ENCODE assay signal across 8 cellular contexts in genomic region chr6:42050897-42051653, GRCh38. TPM values are rescaled to one million over a fixed set of nuclear protein-coding genes. Genes with fewer than 3 reads are reported as not detected.
DNase-seq lines count a peak whose midpoint lies in the region; ATAC-seq and TF ChIP-seq lines count a peak whose summit lies in the region.

No MANE protein-coding gene starts in this region.

- peaks cover 34% of the 10 kb centered on the region for H3K36me3 Mint-ChIP-seq in T-helper 1 cell treated with Interleukin-12 subunit alpha and Interleukin-12 subunit beta and Interleukin-4 antibody, amounts not matched to agents 30 μg/mL and 1 μg/mL, for 36 hours (ENCODE audit: low read depth)
- peaks cover 4% of the 10 kb centered on the region for H3K36me3 Mint-ChIP-seq in activated naive CD8-positive, alpha-beta T cell

- no peaks in the 10 kb centered on the region for H3K27me3 ChIP-seq in kidney epithelial cell (ENCODE audit: control insufficient read depth, insufficient read depth, low read length)
- H3K27me3 ChIP-seq in suprapubic skin: no peaks in the 10 kb centered on the region

- H3K36me3 ChIP-seq in kidney epithelial cell (ENCODE audit: control insufficient read depth, insufficient read depth, low read length): no peaks in the 10 kb centered on the region
- peaks cover 41% of the 10 kb centered on the region for H3K36me3 ChIP-seq in suprapubic skin

- peak overlapping the region; percentile 89 for H3K27ac ChIP-seq in suprapubic skin

- peak overlapping the region; percentile 99 for H3K27ac Mint-ChIP-seq in T-helper 1 cell treated with Interleukin-12 subunit alpha and Interleukin-12 subunit beta and Interleukin-4 antibody, amounts not matched to agents 30 μg/mL and 1 μg/mL, for 36 hours
- H3K27ac Mint-ChIP-seq in activated naive CD8-positive, alpha-beta T cell: peak overlapping the region; percentile 98

- peak overlapping the region; percentile 96 for H3K4me3 Mint-ChIP-seq in T-helper 1 cell treated with Interleukin-12 subunit alpha and Interleukin-12 subunit beta and Interleukin-4 antibody, amounts not matched to agents 30 μg/mL and 1 μg/mL, for 36 hours
- H3K4me3 Mint-ChIP-seq in activated naive CD8-positive, alpha-beta T cell: peak overlapping the region; percentile 94

- peaks cover 44% of the 10 kb centered on the region for H3K4me1 Mint-ChIP-seq in T-helper 1 cell treated with Interleukin-12 subunit alpha and Interleukin-12 subunit beta and Interleukin-4 antibody, amounts not matched to agents 30 μg/mL and 1 μg/mL, for 36 hours (ENCODE audit: low read depth)
- peaks cover 73% of the 10 kb centered on the region for H3K4me1 Mint-ChIP-seq in activated naive CD8-positive, alpha-beta T cell (ENCODE audit: low read depth)

- no peaks in the 10 kb centered on the region for H3K9me3 ChIP-seq in suprapubic skin

- no peaks in the 10 kb centered on the region for H3K27me3 Mint-ChIP-seq in T-helper 1 cell treated with Interleukin-12 subunit alpha and Interleukin-12 subunit beta and Interleukin-4 antibody, amounts not matched to agents 30 μg/mL and 1 μg/mL, for 36 hours (ENCODE audit: low read depth)
- H3K27me3 Mint-ChIP-seq in activated naive CD8-positive, alpha-beta T cell: no peaks in the 10 kb centered on the region

- DNase-seq in T-helper 1 cell: no peak
- DNase-seq in kidney epithelial cell (ENCODE audit: low read depth): no peak
- DNase-seq in suprapubic skin (ENCODE audit: low spot score in 2 of 2): no peak
- no peak for DNase-seq in NOMO-1 treated with dmso at 0.1 percent for 144 hours (lab: John Stamatoyannopoulos, UW; ENCODE audit: unreplicated experiment)
- no peak for DNase-seq in NCI-H345 (lab: John Stamatoyannopoulos, UW)

- no peak for TF ChIP-seq CTCF in kidney epithelial cell (IDR thresholded peaks at IDR 0.05; ENCODE audit: insufficient read depth, low read length, poor library complexity, severe bottlenecking)
- no peak for TF ChIP-seq CTCF in suprapubic skin (IDR thresholded peaks at IDR 0.05)

- H3K4me3 ChIP-seq in kidney epithelial cell (ENCODE audit: low read depth, low read length) (peak overlapping the region; percentile 81), suprapubic skin (peak overlapping the region; percentile 77)

- H3K4me1 ChIP-seq in suprapubic skin: peaks cover 58% of the 10 kb centered on the region

- no peaks in the 10 kb centered on the region for H3K9me3 Mint-ChIP-seq in T-helper 1 cell treated with Interleukin-12 subunit alpha and Interleukin-12 subunit beta and Interleukin-4 antibody, amounts not matched to agents 30 μg/mL and 1 μg/mL, for 36 hours
- no peaks in the 10 kb centered on the region for H3K9me3 Mint-ChIP-seq in activated naive CD8-positive, alpha-beta T cell (ENCODE audit: low read depth)

- TF ChIP-seq POLR2A in suprapubic skin (IDR thresholded peaks at IDR 0.05): no peak

- TF ChIP-seq EP300 in suprapubic skin (IDR thresholded peaks at IDR 0.05): no peak

- no peak for ATAC-seq in HG03175 (IDR thresholded peaks at IDR 0.05; ENCODE audit: unreplicated experiment)

- 20% methylated on average over 15 of the region's 15 CpGs for WGBS in suprapubic skin

RNA-seq across cellular contexts. Expression of gene TAF8, which starts 0.8 kb away (rescaled TPM):
- total RNA-seq in kidney epithelial cell: 12.6 and 13.5 TPM in 2 replicates
- 10 to 100 TPM; 19.2 to 28.5 (median 26.4) TPM for total RNA-seq in suprapubic skin
